ENCODE assay signal across 1 cellular context in genomic region chr2:152693033-152693432, GRCh38.
TF ChIP-seq lines count a peak whose summit lies in the region.

No MANE protein-coding gene starts in this region.

TF ChIP-seq in WTC11, 78 proteins besides CTCF, POLR2A, EP300 and RAD21 (continued from another document):
- TF ChIP-seq ZNF512 (CRISPR knock-in tag; IDR thresholded peaks at IDR 0.05; ENCODE audit: borderline replicate concordance) (no peak), OVOL2 (CRISPR knock-in tag; IDR thresholded peaks at IDR 0.05; ENCODE audit: borderline replicate concordance) (no peak), CDX4 (CRISPR knock-in tag; IDR thresholded peaks at IDR 0.05; ENCODE audit: borderline replicate concordance) (no peak), ELF4 (CRISPR knock-in tag; IDR thresholded peaks at IDR 0.05; ENCODE audit: low read depth) (no peak), SP1 (CRISPR knock-in tag; conservative IDR thresholded peaks at IDR 0.05) (no peak)
